In genomic region chr4:4455199-4455865, GRCh38 we compare ENCODE assay signal across 15 cellular contexts.
DNase-seq lines count a peak whose midpoint lies in the region; ATAC-seq and TF ChIP-seq lines count a peak whose summit lies in the region.
"Had no signal": no experiment of that assay in that cellular context is flagged by ENCODE, and none has a peak within 500 bp of the region (broad histone marks: within the 10 kb centered on the region; RNA-seq: fewer than 3 reads in every experiment).

No MANE protein-coding gene starts in this region.

- no peaks in the 10 kb centered on the region for H3K9me3 ChIP-seq in T-helper 17 cell (ENCODE audit: control insufficient read depth, low read length, poor library complexity, severe bottlenecking)

- H3K9me3 Mint-ChIP-seq in type B pancreatic cell = no peaks in the 10 kb centered on the region
- no peaks in the 10 kb centered on the region for H3K9me3 Mint-ChIP-seq in stimulated activated naive B cell treated with anti-CD40 and anti-IgM and Interleukin-4, amounts not matched to agents 10 μg/mL and 1 μg/mL and 100 μg/mL, for 72 hours
- H3K9me3 Mint-ChIP-seq: activated naive CD4-positive, alpha-beta T cell treated with anti-CD3 and anti-CD28 coated beads, Interleukin-2, amount 50 U/mL, for 72 hours; CD4-positive, alpha-beta T cell had no signal

- peak; percentile 89 for ATAC-seq in GM18861 (IDR thresholded peaks at IDR 0.05; ENCODE audit: unreplicated experiment)
- ATAC-seq in GM21723 (IDR thresholded peaks at IDR 0.05; ENCODE audit: unreplicated experiment) = peak; percentile 74
- peak; percentile 43 for ATAC-seq in HG03442 (IDR thresholded peaks at IDR 0.05; ENCODE audit: unreplicated experiment)
- no peak for ATAC-seq in T-helper 17 cell
- no peak for ATAC-seq in stimulated activated naive B cell treated with anti-CD40 and anti-IgM and Interleukin-4, amounts not matched to agents 10 μg/mL and 1 μg/mL and 100 μg/mL, for 72 hours (replicated peaks)
- ATAC-seq: activated CD4-positive, alpha-beta T cell treated with anti-CD3 and anti-CD28 coated beads for 36 hours; activated naive CD4-positive, alpha-beta T cell treated with anti-CD3 and anti-CD28 coated beads, Interleukin-2, amount 50 U/mL, for 72 hours; heart right ventricle; sciatic nerve had no signal

- peak overlapping the region; percentile 56 for H3K27ac Mint-ChIP-seq in T-helper 17 cell
- no peak overlapping the region for H3K27ac Mint-ChIP-seq in type B pancreatic cell
- no peak overlapping the region for H3K27ac Mint-ChIP-seq in stimulated activated naive B cell treated with anti-CD40 and anti-IgM and Interleukin-4, amounts not matched to agents 10 μg/mL and 1 μg/mL and 100 μg/mL, for 72 hours
- H3K27ac Mint-ChIP-seq: activated CD4-positive, alpha-beta T cell treated with anti-CD3 and anti-CD28 coated beads for 36 hours; CD4-positive, alpha-beta T cell had no signal

- H3K36me3 Mint-ChIP-seq in T-helper 17 cell (ENCODE audit: low read depth) = peaks cover 20% of the 10 kb centered on the region
- peaks cover 38% of the 10 kb centered on the region for H3K36me3 Mint-ChIP-seq in type B pancreatic cell
- H3K36me3 Mint-ChIP-seq in stimulated activated naive B cell treated with anti-CD40 and anti-IgM and Interleukin-4, amounts not matched to agents 10 μg/mL and 1 μg/mL and 100 μg/mL, for 72 hours = peaks cover 37 to 67% of the 10 kb centered on the region in 2 donors

- H3K4me3 Mint-ChIP-seq in T-helper 17 cell (no peak overlapping the region), type B pancreatic cell (no peak overlapping the region)
- H3K4me3 Mint-ChIP-seq in stimulated activated naive B cell treated with anti-CD40 and anti-IgM and Interleukin-4, amounts not matched to agents 10 μg/mL and 1 μg/mL and 100 μg/mL, for 72 hours = no peak overlapping the region
- H3K4me3 Mint-ChIP-seq: activated CD4-positive, alpha-beta T cell treated with anti-CD3 and anti-CD28 coated beads for 36 hours; CD4-positive, alpha-beta T cell had no signal

- H3K27me3 Mint-ChIP-seq in T-helper 17 cell (no peaks in the 10 kb centered on the region), type B pancreatic cell (no peaks in the 10 kb centered on the region)
- H3K27me3 Mint-ChIP-seq in stimulated activated naive B cell treated with anti-CD40 and anti-IgM and Interleukin-4, amounts not matched to agents 10 μg/mL and 1 μg/mL and 100 μg/mL, for 72 hours = no peaks in the 10 kb centered on the region
- H3K27me3 Mint-ChIP-seq: activated CD4-positive, alpha-beta T cell treated with anti-CD3 and anti-CD28 coated beads for 36 hours; CD4-positive, alpha-beta T cell had no signal

- no peak for DNase-seq in T-helper 17 cell
- DNase-seq in AG08395 (ENCODE audit: low spot score) = no peak
- DNase-seq in GM19238 (ENCODE audit: insufficient read length, low spot score) = no peak
- no peak for DNase-seq in type B pancreatic cell (ENCODE audit: extremely low spot score, unreplicated experiment)
- no peak for DNase-seq in stimulated activated naive B cell treated with anti-CD40 and anti-IgM and Interleukin-4, amounts not matched to agents 10 μg/mL and 1 μg/mL and 100 μg/mL, for 72 hours
- DNase-seq: activated CD4-positive, alpha-beta T cell treated with anti-CD3 and anti-CD28 coated beads for 36 hours; CD4-positive, alpha-beta T cell; heart right ventricle; midbrain; MV-4-11 had no signal

- H3K4me1 Mint-ChIP-seq in T-helper 17 cell (peaks cover 20% of the 10 kb centered on the region), type B pancreatic cell (ENCODE audit: unreplicated experiment) (no peaks in the 10 kb centered on the region)
- peaks cover 4 to 5% of the 10 kb centered on the region in 2 donors for H3K4me1 Mint-ChIP-seq in stimulated activated naive B cell treated with anti-CD40 and anti-IgM and Interleukin-4, amounts not matched to agents 10 μg/mL and 1 μg/mL and 100 μg/mL, for 72 hours

- no peak for TF ChIP-seq CTCF in type B pancreatic cell (conservative IDR thresholded peaks at IDR 0.05)

Comparison
In these comparisons a context has a peak if more than half of its experiments do, and no peak if none do; other contexts are left out.
1. ATAC-seq: peak in GM18861 (single experiment), GM21723 (single experiment) and HG03442 (single experiment); none in T-helper 17 cell (single experiment) and stimulated activated naive B cell treated with anti-CD40 and anti-IgM and Interleukin-4, amounts not matched to agents 10 μg/mL and 1 μg/mL and 100 μg/mL, for 72 hours (0 of 2).